8 cellular contexts compared by ENCODE assay signal in genomic region chr14:101791919-101792572, GRCh38. TPM values are rescaled to one million over a fixed set of nuclear protein-coding genes. Genes with fewer than 3 reads are reported as not detected.
DNase-seq lines count a peak whose midpoint lies in the region; ATAC-seq and TF ChIP-seq lines count a peak whose summit lies in the region.

No MANE protein-coding gene starts in this region.

- no peak overlapping the region for H3K27ac Mint-ChIP-seq in type B pancreatic cell

- no peaks in the 10 kb centered on the region for H3K27me3 Mint-ChIP-seq in type B pancreatic cell

- no peaks in the 10 kb centered on the region for H3K36me3 Mint-ChIP-seq in type B pancreatic cell

- no peaks in the 10 kb centered on the region for H3K9me3 Mint-ChIP-seq in type B pancreatic cell

- TF ChIP-seq CTCF in type B pancreatic cell (conservative IDR thresholded peaks at IDR 0.05) = no peak

- no peak overlapping the region for H3K4me3 Mint-ChIP-seq in type B pancreatic cell

- DNase-seq in NCI-H1092 treated with DMSO at 0.1 percent for 48 hours (lab: John Stamatoyannopoulos, UW) (peak; percentile 24), NCI-H1092 (lab: John Stamatoyannopoulos, UW) (no peak), RPMI7951 (ENCODE audit: low read depth) (peak; percentile 65), sciatic nerve (ENCODE audit: low spot score) (no peak), NCI-H1105 treated with DMSO at 0.1 percent for 48 hours (lab: John Stamatoyannopoulos, UW) (no peak), type B pancreatic cell (ENCODE audit: extremely low spot score, unreplicated experiment) (no peak)

- H3K4me1 Mint-ChIP-seq in type B pancreatic cell (ENCODE audit: unreplicated experiment) = peaks cover 8% of the 10 kb centered on the region

- intact Hi-C loops in sciatic nerve (cut with DNase I) = no loop called here

- ATAC-seq in esophagus mucosa (peak; percentile 74), sciatic nerve (peak; percentile 72), HG03045 (IDR thresholded peaks at IDR 0.05; ENCODE audit: unreplicated experiment) (no peak)

RNA-seq across cellular contexts. Expression of gene PPP2R5C, which starts 30.5 kb away (rescaled TPM):
- 97.2 and 113 TPM in 2 replicates for total RNA-seq in RPMI7951 (2014; rRNA removed; shearing (Covaris generic))
- total RNA-seq in esophagus mucosa = 106 TPM
- 144 TPM for total RNA-seq in sciatic nerve
- total RNA-seq in type B pancreatic cell (ENCODE audit: low replicate concordance) = 99.8 TPM in 2 replicates

Comparison
In these comparisons a context has a peak if more than half of its experiments do, and no peak if none do; other contexts are left out.
1. DNase-seq: peak in NCI-H1092 treated with DMSO at 0.1 percent for 48 hours (single experiment) and RPMI7951 (single experiment); none in NCI-H1092 (single experiment), sciatic nerve (single experiment), NCI-H1105 treated with DMSO at 0.1 percent for 48 hours (single experiment) and type B pancreatic cell (single experiment).